ENCODE assay signal across 8 cellular contexts in genomic region chr17:75808905-75809621, GRCh38. TPM values are rescaled to one million over a fixed set of nuclear protein-coding genes. Genes with fewer than 3 reads are reported as not detected.
DNase-seq lines count a peak whose midpoint lies in the region; ATAC-seq and TF ChIP-seq lines count a peak whose summit lies in the region.

No MANE protein-coding gene starts in this region.

- H3K36me3 ChIP-seq in fibroblast of lung (ENCODE audit: control insufficient read depth, insufficient read depth, low read length) (peaks cover 15% of the 10 kb centered on the region), gastrocnemius medialis (peaks cover 0 to 37% of the 10 kb centered on the region in 2 donors)

- no peak overlapping the region for H3K9ac ChIP-seq in fibroblast of lung (ENCODE audit: insufficient read depth, low read length)

- H3K4me3 ChIP-seq in fibroblast of lung (replicated peaks in 1 of 4; ENCODE audit: control extremely low read depth in 1 of 4, insufficient read depth in 1 of 4, low read depth in 3 of 4, low read length in 4 of 4) = no peak overlapping the region
- no peak overlapping the region for H3K4me3 ChIP-seq in gastrocnemius medialis

- peak overlapping the region; percentile 44 for H3K4me2 ChIP-seq in fibroblast of lung (ENCODE audit: extremely low read depth, insufficient read depth, low read length)

- no peaks in the 10 kb centered on the region for H3K9me3 ChIP-seq in fibroblast of lung (ENCODE audit: control insufficient read depth, insufficient read depth, low read depth, low read length)
- no peaks in the 10 kb centered on the region for H3K9me3 ChIP-seq in gastrocnemius medialis

- in situ Hi-C loops in gastrocnemius medialis (cut with MboI; ENCODE audit: low sequenced_read_pairs in 4 of 4) = no loop called here

- no peak for TF ChIP-seq CTCF in fibroblast of lung (conservative IDR thresholded peaks at IDR 0.05 in 1 of 2, IDR thresholded peaks at IDR 0.05 in 1 of 2; ENCODE audit: low read depth in 1 of 2, low read length in 2 of 2)
- TF ChIP-seq CTCF in gastrocnemius medialis (IDR thresholded peaks at IDR 0.05 in 4 of 5, conservative IDR thresholded peaks at IDR 0.05 in 1 of 5) = no peak

- POLR2A ChIA-PET in HEK293T (lab: Yijun Ruan, JAX) = interaction anchor here (1.0 to 3.1 kb wide), 3 partner anchors 8 to 29 kb away, joined by 3 to 13 read pairs (median 4); a partner anchor contains a TSS

- H3K27me3 ChIP-seq in fibroblast of lung (ENCODE audit: control insufficient read depth, insufficient read depth, low read length) (no peaks in the 10 kb centered on the region), gastrocnemius medialis (no peaks in the 10 kb centered on the region)

- H2AFZ ChIP-seq in fibroblast of lung (ENCODE audit: low read length) = no peak overlapping the region

- ATAC-seq in GM18517 (IDR thresholded peaks at IDR 0.05; ENCODE audit: unreplicated experiment) (peak; percentile 71), gastrocnemius medialis (peak; percentile 82 to 83)

- DNase-seq in NCI-H2107 treated with DMSO at 0.1 percent for 48 hours (lab: John Stamatoyannopoulos, UW; ENCODE audit: unreplicated experiment) = peak; percentile 90
- peak; percentile 42 to 87 for DNase-seq in fibroblast of lung (ENCODE audit: low read depth in 2 of 2)
- DNase-seq in gastrocnemius medialis = peak; percentile 68 to 73
- DNase-seq in HEK293T (ENCODE audit: extremely low spot score) = no peak
- no peak for DNase-seq in DMS53 treated with DMSO at 0.1 percent for 48 hours (lab: John Stamatoyannopoulos, UW; ENCODE audit: unreplicated experiment)
- DNase-seq in NCI-H524 treated with DMSO at 0.1 percent for 48 hours (lab: John Stamatoyannopoulos, UW) = no peak
- no peak for DNase-seq in iPS-NIHi11 (ENCODE audit: low spot score)

- CTCF ChIA-PET in HEK293T (lab: Yijun Ruan, JAX) = no interaction called here

- intact Hi-C loops in gastrocnemius medialis (cut with DNase I; ENCODE audit: low total_unique reads) = loop anchor here (1.0 kb wide), 1 partner anchor 24 kb away; no protein-coding TSS in a partner anchor

- H3K4me1 ChIP-seq in fibroblast of lung (ENCODE audit: control insufficient read depth, extremely low read depth, insufficient read depth, low read length) = peaks cover 5% of the 10 kb centered on the region
- peaks cover 22 to 24% of the 10 kb centered on the region in 2 donors for H3K4me1 ChIP-seq in gastrocnemius medialis

- no peaks in the 10 kb centered on the region for H3K79me2 ChIP-seq in fibroblast of lung (ENCODE audit: control insufficient read depth, insufficient read depth, low read length)

- TF ChIP-seq POLR2A in gastrocnemius medialis (IDR thresholded peaks at IDR 0.05) = no peak

- no peak overlapping the region for H3K27ac ChIP-seq in fibroblast of lung (ENCODE audit: insufficient read depth, low read length)
- peak overlapping the region; percentile 79 to 91 (median 82) for H3K27ac ChIP-seq in gastrocnemius medialis

- H4K20me1 ChIP-seq in fibroblast of lung (ENCODE audit: control insufficient read depth, extremely low read depth, insufficient read depth, low read length) = no peaks in the 10 kb centered on the region

TF ChIP-seq in HEK293T, 16 proteins besides CTCF, POLR2A, EP300 and RAD21:
- TF ChIP-seq ZNF384 (IDR thresholded peaks at IDR 0.05) = no peak
- no peak for TF ChIP-seq BHLHE40 (IDR thresholded peaks at IDR 0.05; ENCODE audit: borderline replicate concordance)
- no peak for TF ChIP-seq PKNOX1 (IDR thresholded peaks at IDR 0.05)
- no peak for TF ChIP-seq ARNT (IDR thresholded peaks at IDR 0.05)
- TF ChIP-seq ELF4 (IDR thresholded peaks at IDR 0.05) = no peak
- TF ChIP-seq NFRKB (IDR thresholded peaks at IDR 0.05) = no peak

RNA-seq across cellular contexts. Expression of gene UNK, which starts 24.5 kb away (rescaled TPM):
- total RNA-seq in fibroblast of lung (11.3 and 15.0 TPM in 2 replicates), gastrocnemius medialis (10 to 100 TPM; 10.4 to 19.2 (median 13.1) TPM)
- polyA plus RNA-seq in fibroblast of lung = 15.2 and 18.0 TPM in 2 replicates
- polyA plus RNA-seq in fibroblast of lung (2012) = 12.3 and 14.8 TPM in 2 replicates
- 7.0 and 10.9 TPM in 2 replicates for polyA minus RNA-seq in fibroblast of lung (ENCODE audit: low replicate concordance)

RNA-seq across cellular contexts. Expression of gene UNC13D, which starts 35.1 kb away (rescaled TPM):
- total RNA-seq in fibroblast of lung = 1.5 TPM in 2 replicates
- polyA plus RNA-seq in fibroblast of lung = 0.12 and 0.22 TPM in 2 replicates
- 0.10 and 0.16 TPM in 2 replicates for polyA plus RNA-seq in fibroblast of lung (2012)
- 1.1 TPM in 1 of 2 replicates, not detected in the other for polyA minus RNA-seq in fibroblast of lung (ENCODE audit: low replicate concordance)
- 1 to 10 TPM; 1.3 to 9.4 (median 4.6) TPM for total RNA-seq in gastrocnemius medialis

RNA-seq across cellular contexts. Expression of gene GALK1, which starts 44.1 kb away (rescaled TPM):
- total RNA-seq in fibroblast of lung (36.7 and 62.8 TPM in 2 replicates), gastrocnemius medialis (10 to 100 TPM in 2 of 4 donors, 1 to 10 TPM in 2; 8.7 to 18.3 (median 11.0) TPM)
- 8.6 and 10.2 TPM in 2 replicates for polyA plus RNA-seq in fibroblast of lung
- 27.6 and 29.4 TPM in 2 replicates for polyA plus RNA-seq in fibroblast of lung (2012)
- polyA minus RNA-seq in fibroblast of lung (ENCODE audit: low replicate concordance) = 8.6 and 15.0 TPM in 2 replicates

RNA-seq across cellular contexts. Expression of gene WBP2, which starts 46.1 kb away (rescaled TPM):
- total RNA-seq in fibroblast of lung = 20.5 and 39.5 TPM in 2 replicates
- 53.4 and 56.1 TPM in 2 replicates for polyA plus RNA-seq in fibroblast of lung
- 84.6 and 92.3 TPM in 2 replicates for polyA plus RNA-seq in fibroblast of lung (2012)
- polyA minus RNA-seq in fibroblast of lung (ENCODE audit: low replicate concordance) = 56.6 and 62.7 TPM in 2 replicates
- 100 to 1,000 TPM; 129 to 259 (median 148) TPM for total RNA-seq in gastrocnemius medialis

Comparison
In these comparisons a context has a peak if more than half of its experiments do, and no peak if none do; other contexts are left out.
1. DNase-seq: peak in NCI-H2107 treated with DMSO at 0.1 percent for 48 hours (single experiment), fibroblast of lung (2 of 2) and gastrocnemius medialis (2 of 2); none in HEK293T (single experiment), DMS53 treated with DMSO at 0.1 percent for 48 hours (single experiment), NCI-H524 treated with DMSO at 0.1 percent for 48 hours (single experiment) and iPS-NIHi11 (single experiment).